1 cellular context compared by ENCODE assay signal in the genomic region with DNA sequence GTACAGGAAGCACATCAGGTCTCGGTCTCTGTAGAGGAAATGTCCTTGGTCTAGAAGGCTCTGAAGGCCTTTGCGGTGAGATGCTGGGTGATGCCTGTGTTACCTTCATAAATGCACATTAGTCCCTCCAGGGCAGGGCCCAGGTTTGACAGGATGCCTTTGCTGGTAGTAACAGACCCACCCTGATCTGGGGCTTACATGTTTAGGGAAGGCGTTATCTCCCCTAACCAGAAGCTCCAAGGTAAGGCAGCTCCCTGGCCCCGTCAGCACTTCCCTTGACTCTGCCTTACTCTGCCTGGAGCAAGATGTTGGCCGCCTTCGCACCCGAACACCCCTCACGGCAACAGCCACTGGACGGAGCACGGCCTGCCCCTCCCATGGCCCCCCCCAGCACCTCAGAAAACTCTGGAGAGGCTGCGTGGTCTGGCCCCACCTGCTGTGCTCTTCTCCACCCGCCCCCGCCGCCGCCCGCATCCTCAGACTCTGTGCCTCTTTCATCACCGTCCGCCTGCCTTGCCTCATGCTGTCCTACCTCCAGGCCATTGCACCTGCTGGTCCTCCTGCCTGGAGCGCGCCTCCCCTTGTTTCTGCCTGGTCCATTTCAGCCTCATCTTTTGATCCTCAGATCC.
TF ChIP-seq lines count a peak whose summit lies in the region.

No MANE protein-coding gene starts in this region.

TF ChIP-seq in K562, 482 proteins besides CTCF, POLR2A, EP300 and RAD21 (continued from another document and continues in another):
- TF ChIP-seq POLR3A (IDR thresholded peaks at IDR 0.05; ENCODE audit: borderline replicate concordance, extremely low read depth, insufficient read depth, insufficient read length) = no peak
- no peak for TF ChIP-seq CHCHD3 (CRISPR knock-in tag; IDR thresholded peaks at IDR 0.05)
- no peak for TF ChIP-seq SIN3A (IDR thresholded peaks at IDR 0.05; ENCODE audit: borderline replicate concordance in 2 of 2, control insufficient read depth in 1 of 2, low read depth in 2 of 2, low read length in 2 of 2)
- no peak for TF ChIP-seq SETDB1 (IDR thresholded peaks at IDR 0.05; ENCODE audit: low read length)
- TF ChIP-seq MTA3 (IDR thresholded peaks at IDR 0.05; ENCODE audit: borderline replicate concordance) = no peak
- TF ChIP-seq ZNF324 (CRISPR knock-in tag; IDR thresholded peaks at IDR 0.05) = no peak
- TF ChIP-seq KLF1 (tag; IDR thresholded peaks at IDR 0.05) = no peak
- no peak for TF ChIP-seq ZNF146 (CRISPR knock-in tag; IDR thresholded peaks at IDR 0.05; ENCODE audit: unreplicated experiment)
- TF ChIP-seq, protein P1, sequence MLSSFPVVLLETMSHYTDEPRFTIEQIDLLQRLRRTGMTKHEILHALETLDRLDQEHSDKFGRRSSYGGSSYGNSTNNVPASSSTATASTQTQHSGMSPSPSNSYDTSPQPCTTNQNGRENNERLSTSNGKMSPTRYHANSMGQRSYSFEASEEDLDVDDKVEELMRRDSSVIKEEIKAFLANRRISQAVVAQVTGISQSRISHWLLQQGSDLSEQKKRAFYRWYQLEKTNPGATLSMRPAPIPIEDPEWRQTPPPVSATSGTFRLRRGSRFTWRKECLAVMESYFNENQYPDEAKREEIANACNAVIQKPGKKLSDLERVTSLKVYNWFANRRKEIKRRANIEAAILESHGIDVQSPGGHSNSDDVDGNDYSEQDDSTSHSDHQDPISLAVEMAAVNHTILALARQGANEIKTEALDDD (IDR thresholded peaks at IDR 0.05) = peak; percentile 82
- TF ChIP-seq RAD51 (IDR thresholded peaks at IDR 0.05; ENCODE audit: borderline replicate concordance, low read depth) = no peak; the same call in 1 of the 2 replicates
- TF ChIP-seq FUS (optimal IDR thresholded peaks at IDR 0.05; ENCODE audit: low read depth, low read length) = no peak
- no peak for TF ChIP-seq HES1 (IDR thresholded peaks at IDR 0.05; ENCODE audit: low read depth)
- peak; percentile 64 for TF ChIP-seq SMAD4 (CRISPR knock-in tag; conservative IDR thresholded peaks at IDR 0.05)
- no peak for TF ChIP-seq IFI16 (CRISPR knock-in tag; IDR thresholded peaks at IDR 0.05)
- TF ChIP-seq CHAMP1 (IDR thresholded peaks at IDR 0.05) = no peak
- TF ChIP-seq, protein P2, sequence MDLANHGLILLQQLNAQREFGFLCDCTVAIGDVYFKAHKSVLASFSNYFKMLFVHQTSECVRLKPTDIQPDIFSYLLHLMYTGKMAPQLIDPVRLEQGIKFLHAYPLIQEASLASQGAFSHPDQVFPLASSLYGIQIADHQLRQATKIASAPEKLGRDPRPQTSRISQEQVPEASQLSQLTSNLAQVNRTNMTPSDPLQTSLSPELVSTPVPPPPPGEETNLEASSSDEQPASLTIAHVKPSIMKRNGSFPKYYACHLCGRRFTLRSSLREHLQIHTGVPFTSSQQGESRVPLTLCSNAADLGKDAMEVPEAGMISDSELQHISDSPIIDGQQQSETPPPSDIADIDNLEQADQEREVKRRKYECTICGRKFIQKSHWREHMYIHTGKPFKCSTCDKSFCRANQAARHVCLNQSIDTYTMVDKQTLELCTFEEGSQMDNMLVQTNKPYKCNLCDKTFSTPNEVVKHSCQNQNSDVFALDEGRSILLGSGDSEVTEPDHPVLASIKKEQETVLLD (IDR thresholded peaks at IDR 0.05) = 0 out of 2 replicates have a peak, but pooled peaks have one; percentile 50
- TF ChIP-seq KAT7 (CRISPR knock-in tag; IDR thresholded peaks at IDR 0.05; ENCODE audit: borderline replicate concordance) = no peak
- TF ChIP-seq, protein P3, sequence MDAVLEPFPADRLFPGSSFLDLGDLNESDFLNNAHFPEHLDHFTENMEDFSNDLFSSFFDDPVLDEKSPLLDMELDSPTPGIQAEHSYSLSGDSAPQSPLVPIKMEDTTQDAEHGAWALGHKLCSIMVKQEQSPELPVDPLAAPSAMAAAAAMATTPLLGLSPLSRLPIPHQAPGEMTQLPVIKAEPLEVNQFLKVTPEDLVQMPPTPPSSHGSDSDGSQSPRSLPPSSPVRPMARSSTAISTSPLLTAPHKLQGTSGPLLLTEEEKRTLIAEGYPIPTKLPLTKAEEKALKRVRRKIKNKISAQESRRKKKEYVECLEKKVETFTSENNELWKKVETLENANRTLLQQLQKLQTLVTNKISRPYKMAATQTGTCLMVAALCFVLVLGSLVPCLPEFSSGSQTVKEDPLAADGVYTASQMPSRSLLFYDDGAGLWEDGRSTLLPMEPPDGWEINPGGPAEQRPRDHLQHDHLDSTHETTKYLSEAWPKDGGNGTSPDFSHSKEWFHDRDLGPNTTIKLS (IDR thresholded peaks at IDR 0.05; ENCODE audit: borderline replicate concordance, low read depth) = peak; percentile 38; the same call in 1 of the 2 replicates
- TF ChIP-seq ZBTB7A (IDR thresholded peaks at IDR 0.05; ENCODE audit: borderline replicate concordance, control insufficient read depth, low read depth, low read length) = peak; percentile 58; the same call in 1 of the 2 replicates
- no peak for TF ChIP-seq MLLT1 (IDR thresholded peaks at IDR 0.05)
- TF ChIP-seq, protein P4, sequence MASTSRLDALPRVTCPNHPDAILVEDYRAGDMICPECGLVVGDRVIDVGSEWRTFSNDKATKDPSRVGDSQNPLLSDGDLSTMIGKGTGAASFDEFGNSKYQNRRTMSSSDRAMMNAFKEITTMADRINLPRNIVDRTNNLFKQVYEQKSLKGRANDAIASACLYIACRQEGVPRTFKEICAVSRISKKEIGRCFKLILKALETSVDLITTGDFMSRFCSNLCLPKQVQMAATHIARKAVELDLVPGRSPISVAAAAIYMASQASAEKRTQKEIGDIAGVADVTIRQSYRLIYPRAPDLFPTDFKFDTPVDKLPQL (IDR thresholded peaks at IDR 0.05; ENCODE audit: extremely low read depth, insufficient read length) = no peak
- TF ChIP-seq, protein P5, sequence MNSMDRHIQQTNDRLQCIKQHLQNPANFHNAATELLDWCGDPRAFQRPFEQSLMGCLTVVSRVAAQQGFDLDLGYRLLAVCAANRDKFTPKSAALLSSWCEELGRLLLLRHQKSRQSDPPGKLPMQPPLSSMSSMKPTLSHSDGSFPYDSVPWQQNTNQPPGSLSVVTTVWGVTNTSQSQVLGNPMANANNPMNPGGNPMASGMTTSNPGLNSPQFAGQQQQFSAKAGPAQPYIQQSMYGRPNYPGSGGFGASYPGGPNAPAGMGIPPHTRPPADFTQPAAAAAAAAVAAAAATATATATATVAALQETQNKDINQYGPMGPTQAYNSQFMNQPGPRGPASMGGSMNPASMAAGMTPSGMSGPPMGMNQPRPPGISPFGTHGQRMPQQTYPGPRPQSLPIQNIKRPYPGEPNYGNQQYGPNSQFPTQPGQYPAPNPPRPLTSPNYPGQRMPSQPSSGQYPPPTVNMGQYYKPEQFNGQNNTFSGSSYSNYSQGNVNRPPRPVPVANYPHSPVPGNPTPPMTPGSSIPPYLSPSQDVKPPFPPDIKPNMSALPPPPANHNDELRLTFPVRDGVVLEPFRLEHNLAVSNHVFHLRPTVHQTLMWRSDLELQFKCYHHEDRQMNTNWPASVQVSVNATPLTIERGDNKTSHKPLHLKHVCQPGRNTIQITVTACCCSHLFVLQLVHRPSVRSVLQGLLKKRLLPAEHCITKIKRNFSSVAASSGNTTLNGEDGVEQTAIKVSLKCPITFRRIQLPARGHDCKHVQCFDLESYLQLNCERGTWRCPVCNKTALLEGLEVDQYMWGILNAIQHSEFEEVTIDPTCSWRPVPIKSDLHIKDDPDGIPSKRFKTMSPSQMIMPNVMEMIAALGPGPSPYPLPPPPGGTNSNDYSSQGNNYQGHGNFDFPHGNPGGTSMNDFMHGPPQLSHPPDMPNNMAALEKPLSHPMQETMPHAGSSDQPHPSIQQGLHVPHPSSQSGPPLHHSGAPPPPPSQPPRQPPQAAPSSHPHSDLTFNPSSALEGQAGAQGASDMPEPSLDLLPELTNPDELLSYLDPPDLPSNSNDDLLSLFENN (IDR thresholded peaks at IDR 0.05; ENCODE audit: low read depth in 2 of 2, low read length in 2 of 2) = 0 out of 4 replicates have a peak, but pooled peaks of 1 of the 2 experiments have one; percentile 53
- no peak for TF ChIP-seq ZNF507 (tag; conservative IDR thresholded peaks at IDR 0.05)
- no peak for TF ChIP-seq RBM39 (optimal IDR thresholded peaks at IDR 0.05; ENCODE audit: low read depth, low read length)
- no peak for TF ChIP-seq ZNF589 (CRISPR knock-in tag; IDR thresholded peaks at IDR 0.05; ENCODE audit: low read depth)
- TF ChIP-seq ZHX1 (conservative IDR thresholded peaks at IDR 0.05; ENCODE audit: low read length) = no peak
- no peak for TF ChIP-seq ZBTB49 (CRISPR knock-in tag; IDR thresholded peaks at IDR 0.05; ENCODE audit: borderline replicate concordance)
- no peak for TF ChIP-seq GABPB2 (CRISPR knock-in tag; conservative IDR thresholded peaks at IDR 0.05)
- no peak for TF ChIP-seq NFIX (CRISPR knock-in tag; IDR thresholded peaks at IDR 0.05; ENCODE audit: low read depth)
- no peak for TF ChIP-seq RFX1 (IDR thresholded peaks at IDR 0.05)
- TF ChIP-seq MCM5 (IDR thresholded peaks at IDR 0.05; ENCODE audit: low read depth) = no peak
- peak; percentile 80 for TF ChIP-seq NCOR1 (IDR thresholded peaks at IDR 0.05)
